In the genomic region with DNA sequence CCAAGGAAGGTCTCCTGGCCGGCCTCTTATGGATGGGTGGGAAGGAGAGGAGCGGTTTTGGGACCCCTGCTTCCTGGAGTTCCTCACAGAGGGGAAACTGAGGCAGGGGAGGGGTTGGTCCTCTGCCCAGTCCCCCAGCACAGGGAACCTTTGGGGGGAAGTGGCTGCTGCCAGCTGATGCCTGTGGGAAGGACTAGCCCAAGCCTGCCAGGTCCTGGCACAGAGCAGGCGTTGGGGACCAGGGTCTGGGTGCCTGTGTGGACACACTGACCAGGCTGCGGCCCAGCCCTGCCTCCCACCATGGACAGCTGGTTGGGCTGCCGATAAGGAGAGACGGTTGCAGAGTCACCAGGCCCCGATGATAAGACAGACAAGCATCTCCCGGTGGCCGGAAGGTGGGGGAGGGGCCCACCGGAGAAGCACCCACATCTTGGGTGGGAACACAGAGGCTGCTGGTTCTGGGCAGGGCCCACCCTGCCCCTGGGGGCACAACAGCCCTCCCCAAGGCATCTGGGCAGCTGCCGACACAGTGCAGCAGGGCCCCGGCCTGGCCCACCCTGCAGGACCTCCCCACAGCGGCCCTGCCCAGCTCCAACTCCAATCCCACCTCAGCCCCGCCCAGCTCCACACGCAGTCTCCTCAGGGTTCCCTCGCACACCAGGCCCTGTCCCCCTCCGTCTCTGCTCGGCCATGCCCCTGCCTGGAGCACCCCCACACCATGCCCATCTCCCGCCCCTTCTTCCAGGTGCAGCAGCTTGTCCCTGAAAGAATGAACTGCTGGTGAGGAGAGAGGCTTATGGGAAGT, we compare ENCODE assay signal across 35 cellular contexts. TPM values are rescaled to one million over a fixed set of nuclear protein-coding genes. Genes with fewer than 3 reads are reported as not detected.
DNase-seq lines count a peak whose midpoint lies in the region; ATAC-seq and TF ChIP-seq lines count a peak whose summit lies in the region.
"Had no signal": no experiment of that assay in that cellular context is flagged by ENCODE, and none has a peak within 500 bp of the region (broad histone marks: within the 10 kb centered on the region; RNA-seq: fewer than 3 reads in every experiment).

No MANE protein-coding gene starts in this region.

- H3K27ac ChIP-seq in right atrium auricular region: no peak overlapping the region
- H3K27ac ChIP-seq: 22Rv1, adrenal gland, foreskin keratinocyte, left lung, pancreas, right lobe of liver, tibial artery had no signal

- no peaks in the 10 kb centered on the region for H3K36me3 Mint-ChIP-seq in activated T-cell treated with anti-CD3 and anti-CD28 coated beads, Interleukin-2, amount 50 U/mL, for 72 hours (ENCODE audit: insufficient read depth in 2 of 2)
- H3K36me3 Mint-ChIP-seq: T-cell had no signal

- H3K36me3 ChIP-seq in right atrium auricular region: no peaks in the 10 kb centered on the region
- H3K36me3 ChIP-seq: adrenal gland, left lung, pancreas, right lobe of liver, tibial artery had no signal

- H3K4me1 ChIP-seq in right atrium auricular region: no peaks in the 10 kb centered on the region
- H3K4me1 ChIP-seq: adrenal gland, foreskin keratinocyte, right lobe of liver, tibial artery had no signal

- no peaks in the 10 kb centered on the region for H3K9me3 ChIP-seq in right atrium auricular region
- H3K9me3 ChIP-seq: adrenal gland, Caco-2, left lung, pancreas, right lobe of liver, tibial artery had no signal

- no peak for TF ChIP-seq CTCF in right atrium auricular region (IDR thresholded peaks at IDR 0.05)

- no peaks in the 10 kb centered on the region for H3K27me3 ChIP-seq in right atrium auricular region
- H3K27me3 ChIP-seq: adrenal gland, foreskin keratinocyte, left lung, pancreas, right lobe of liver, tibial artery had no signal

- H3K27ac Mint-ChIP-seq in activated T-cell treated with anti-CD3 and anti-CD28 coated beads, Interleukin-2, amount 50 U/mL, for 72 hours: no peak overlapping the region
- H3K27ac Mint-ChIP-seq: activated CD4-positive, alpha-beta T cell treated with anti-CD3 and anti-CD28 coated beads for 36 hours; activated T-cell treated with anti-CD3 and anti-CD28 coated beads, Interleukin-2, amount 50 U/mL, for 24 hours; H9; nephron progenitor cell; T-cell had no signal

- H3K4me3 ChIP-seq in right atrium auricular region: no peak overlapping the region
- H3K4me3 ChIP-seq: adrenal gland, left lung, pancreas, right lobe of liver, tibial artery had no signal

- intact Hi-C loops in left ventricle myocardium superior (cut with micrococcal nuclease): no loop called here

- no peaks in the 10 kb centered on the region for H3K9me3 Mint-ChIP-seq in activated T-cell treated with anti-CD3 and anti-CD28 coated beads, Interleukin-2, amount 50 U/mL, for 72 hours
- H3K9me3 Mint-ChIP-seq: activated T-cell treated with anti-CD3 and anti-CD28 coated beads, Interleukin-2, amount 50 U/mL, for 24 hours; stimulated activated naive CD8-positive, alpha-beta T cell treated with anti-CD3 and anti-CD28 coated beads, Interleukin-15, amount 100 ng/mL, for 72 hours; T-cell had no signal

- no peak overlapping the region for H3K4me3 Mint-ChIP-seq in activated T-cell treated with anti-CD3 and anti-CD28 coated beads, Interleukin-2, amount 50 U/mL, for 72 hours
- H3K4me3 Mint-ChIP-seq: activated CD4-positive, alpha-beta T cell treated with anti-CD3 and anti-CD28 coated beads for 36 hours; activated T-cell treated with anti-CD3 and anti-CD28 coated beads, Interleukin-2, amount 50 U/mL, for 24 hours; brain; nephron progenitor cell; stimulated activated naive CD8-positive, alpha-beta T cell treated with anti-CD3 and anti-CD28 coated beads, Interleukin-15, amount 100 ng/mL, for 72 hours; T-cell had no signal

- no peak for TF ChIP-seq POLR2A in erythroblast (IDR thresholded peaks at IDR 0.05; ENCODE audit: low read length)

- no peaks in the 10 kb centered on the region for H3K27me3 Mint-ChIP-seq in activated T-cell treated with anti-CD3 and anti-CD28 coated beads, Interleukin-2, amount 50 U/mL, for 72 hours (ENCODE audit: low read depth)
- H3K27me3 Mint-ChIP-seq: activated CD4-positive, alpha-beta T cell treated with anti-CD3 and anti-CD28 coated beads for 36 hours; activated T-cell treated with anti-CD3 and anti-CD28 coated beads, Interleukin-2, amount 50 U/mL, for 24 hours; stimulated activated naive CD8-positive, alpha-beta T cell treated with anti-CD3 and anti-CD28 coated beads, Interleukin-15, amount 100 ng/mL, for 72 hours; T-cell had no signal

- H3K4me1 Mint-ChIP-seq in activated T-cell treated with anti-CD3 and anti-CD28 coated beads, Interleukin-2, amount 50 U/mL, for 72 hours (ENCODE audit: low read depth): no peaks in the 10 kb centered on the region
- H3K4me1 Mint-ChIP-seq: activated CD4-positive, alpha-beta T cell treated with anti-CD3 and anti-CD28 coated beads for 36 hours; stimulated activated naive CD8-positive, alpha-beta T cell treated with anti-CD3 and anti-CD28 coated beads, Interleukin-15, amount 100 ng/mL, for 72 hours had no signal

- DNase-seq in left ventricle myocardium superior: no peak
- DNase-seq in right atrium auricular region (ENCODE audit: low spot score): no peak
- peak; percentile 63 for DNase-seq in SK-N-DZ (ENCODE audit: low spot score)
- DNase-seq in erythroblast (lab: John Stamatoyannopoulos, UW): peak; percentile 82 to 92
- DNase-seq in Ammon's horn (ENCODE audit: low spot score): no peak
- no peak for DNase-seq in activated T-cell treated with anti-CD3 and anti-CD28 coated beads, Interleukin-2, amount 50 U/mL, for 72 hours
- no peak for DNase-seq in NCI-H1092 (lab: John Stamatoyannopoulos, UW)
- DNase-seq in NCI-H69 (lab: John Stamatoyannopoulos, UW): no peak
- DNase-seq: activated CD4-positive, alpha-beta T cell treated with anti-CD3 and anti-CD28 coated beads for 36 hours; activated naive CD4-positive, alpha-beta T cell; activated T-cell treated with anti-CD3 and anti-CD28 coated beads, Interleukin-2, amount 50 U/mL, for 24 hours; adrenal gland; AML-193; DND-41; effector CD4-positive, alpha-beta T cell; H9; hippocampal formation; Kasumi-1; NCI-H1048; NCI-H187 treated with DMSO at 0.1 percent for 48 hours; NCI-H526 treated with DMSO at 0.1 percent for 48 hours; nephron progenitor cell; right lobe of liver; stimulated activated naive CD8-positive, alpha-beta T cell treated with anti-CD3 and anti-CD28 coated beads, Interleukin-15, amount 100 ng/mL, for 72 hours; tibial artery had no signal

- peak; percentile 6 for ATAC-seq in left ventricle myocardium superior
- no peak for ATAC-seq in activated T-cell treated with anti-CD3 and anti-CD28 coated beads, Interleukin-2, amount 50 U/mL, for 72 hours (replicated peaks in 1 of 2)
- ATAC-seq: activated CD4-positive, alpha-beta T cell treated with anti-CD3 and anti-CD28 coated beads for 36 hours; pancreas; right lobe of liver; stimulated activated naive CD8-positive, alpha-beta T cell treated with anti-CD3 and anti-CD28 coated beads, Interleukin-15, amount 100 ng/mL, for 72 hours; T-cell had no signal

RNA-seq across cellular contexts. Expression of a gene that starts 50.7 kb away (rescaled TPM):
- total RNA-seq in left ventricle myocardium superior (not detected), right atrium auricular region (not detected)
- not detected in 2 replicates for polyA plus RNA-seq in SK-N-DZ (2014; cell fraction: cytosol; rRNA removed)
- not detected in 2 replicates for polyA plus RNA-seq in SK-N-DZ (2014; cell fraction: nucleus; rRNA removed)
- not detected for total RNA-seq in activated T-cell treated with anti-CD3 and anti-CD28 coated beads, Interleukin-2, amount 50 U/mL, for 72 hours
- total RNA-seq: activated CD4-positive, alpha-beta T cell treated with anti-CD3 and anti-CD28 coated beads for 36 hours; activated CD8-positive, alpha-beta memory T cell treated with anti-CD3 and anti-CD28 coated beads for 36 hours; adrenal gland; Caco-2; chondrocyte; epithelial cell of proximal tubule; foreskin keratinocyte; H9; left lung; pancreas; right lobe of liver; T-cell had no signal
- polyA plus RNA-seq: adrenal gland, foreskin keratinocyte, pancreas had no signal

Comparison
In these comparisons a context has a peak if more than half of its experiments do, and no peak if none do; other contexts are left out.
1. DNase-seq: peak in SK-N-DZ (single experiment) and erythroblast (2 of 2); none in left ventricle myocardium superior (single experiment), right atrium auricular region (single experiment), Ammon's horn (single experiment), activated T-cell treated with anti-CD3 and anti-CD28 coated beads, Interleukin-2, amount 50 U/mL, for 72 hours (0 of 2), NCI-H1092 (single experiment) and NCI-H69 (single experiment).